ENCODE assay signal across 23 cellular contexts in genomic region chr4:13169731-13170130, GRCh38.
DNase-seq lines count a peak whose midpoint lies in the region; ATAC-seq, FAIRE-seq and TF ChIP-seq lines count a peak whose summit lies in the region.
"Had no signal": no experiment of that assay in that cellular context is flagged by ENCODE, and none has a peak within 500 bp of the region (broad histone marks: within the 10 kb centered on the region; RNA-seq: fewer than 3 reads in every experiment).

No MANE protein-coding gene starts in this region.

- H3K27ac ChIP-seq in GM23248, result no peak overlapping the region
- peak overlapping the region; percentile 8; the same call in 1 of the 2 replicates for H3K27ac ChIP-seq in SJCRH30
- no peak overlapping the region for H3K27ac ChIP-seq in astrocyte (ENCODE audit: low read depth, low read length)
- H3K27ac ChIP-seq: 22Rv1; A549; BLaER1 treated with 17β-estradiol and CSF1 and Interleukin-3, amounts not matched to agents 10 nM and 100 nM; C4-2B had no signal

- H3K36me3 Mint-ChIP-seq in astrocyte (ENCODE audit: low read depth, unreplicated experiment), result no peaks in the 10 kb centered on the region
- H3K36me3 Mint-ChIP-seq in nephron progenitor cell (ENCODE audit: low read depth), result no peaks in the 10 kb centered on the region
- H3K36me3 Mint-ChIP-seq: CD8-positive, alpha-beta T cell had no signal

- H3K27me3 ChIP-seq in GM23248 (replicated peaks; ENCODE audit: insufficient read depth) (peaks cover 20% of the 10 kb centered on the region; the same call in 1 of the 2 replicates), SJCRH30 (no peaks in the 10 kb centered on the region), astrocyte (ENCODE audit: insufficient read depth, low read length) (no peaks in the 10 kb centered on the region)
- H3K27me3 ChIP-seq: BLaER1 treated with 17β-estradiol and CSF1 and Interleukin-3, amounts not matched to agents 10 nM and 100 nM had no signal

- H4K20me1 ChIP-seq in GM23248 (ENCODE audit: insufficient read depth) (no peaks in the 10 kb centered on the region), astrocyte (ENCODE audit: insufficient read depth, low read length) (no peaks in the 10 kb centered on the region)
- H4K20me1 ChIP-seq: BLaER1 treated with 17β-estradiol and CSF1 and Interleukin-3, amounts not matched to agents 10 nM and 100 nM had no signal

- H3K79me2 ChIP-seq in GM23248 (ENCODE audit: insufficient read depth) (no peaks in the 10 kb centered on the region), astrocyte (ENCODE audit: insufficient read depth, low read length) (no peaks in the 10 kb centered on the region)

- H3K36me3 ChIP-seq in GM23248 (ENCODE audit: low read depth) (no peaks in the 10 kb centered on the region), SJCRH30 (no peaks in the 10 kb centered on the region), astrocyte (ENCODE audit: insufficient read depth, low read length) (no peaks in the 10 kb centered on the region)
- H3K36me3 ChIP-seq: BLaER1 treated with 17β-estradiol and CSF1 and Interleukin-3, amounts not matched to agents 10 nM and 100 nM had no signal

- no peaks in the 10 kb centered on the region for H3F3A ChIP-seq in GM23248 (ENCODE audit: insufficient read depth)

- H3K27ac Mint-ChIP-seq in astrocyte (ENCODE audit: unreplicated experiment) (no peak overlapping the region), nephron progenitor cell (peak overlapping the region; percentile 74)
- H3K27ac Mint-ChIP-seq: B cell; CD4-positive, alpha-beta T cell; CD8-positive, alpha-beta T cell had no signal

- no peak overlapping the region for H2AFZ ChIP-seq in GM23248
- no peak overlapping the region for H2AFZ ChIP-seq in astrocyte (ENCODE audit: low read depth, low read length)

- H3K4me3 Mint-ChIP-seq in astrocyte (ENCODE audit: unreplicated experiment) (no peak overlapping the region), nephron progenitor cell (no peak overlapping the region)
- H3K4me3 Mint-ChIP-seq: B cell; CD4-positive, alpha-beta T cell; CD8-positive, alpha-beta T cell had no signal

- no peak for FAIRE-seq in astrocyte (lab: Jason Lieb, UNC)
- FAIRE-seq: A549, D721Med, G401.6, GM12891, GM19239 had no signal

- in situ Hi-C loops in GM23248 (cut with MboI), result no loop called here

- H3K4me1 ChIP-seq in GM23248 (ENCODE audit: insufficient read depth) (no peaks in the 10 kb centered on the region), SJCRH30 (peaks cover 9% of the 10 kb centered on the region), astrocyte (ENCODE audit: insufficient read depth, low read length) (peaks cover 5% of the 10 kb centered on the region)
- H3K4me1 ChIP-seq: A549, Caco-2 had no signal

- peak; percentile 4 for DNase-seq in GM23248
- DNase-seq in SJCRH30, result no peak
- DNase-seq in astrocyte (ENCODE audit: low read depth), result peak; percentile 50
- DNase-seq in nephron progenitor cell, result no peak
- no peak for DNase-seq in amygdala (lab: John Stamatoyannopoulos, UW)
- no peak for DNase-seq in NCI-H146 treated with DMSO at 0.1 percent for 48 hours (lab: John Stamatoyannopoulos, UW; ENCODE audit: unreplicated experiment)
- DNase-seq: AML-193; Caco-2; Calu3; CD4-positive, alpha-beta T cell; CD8-positive, alpha-beta T cell; DMS79 treated with DMSO at 0.1 percent for 48 hours; GF-D8 had no signal

- no peak for TF ChIP-seq CTCF in astrocyte (IDR thresholded peaks at IDR 0.05; ENCODE audit: insufficient read depth, low read depth, low read length)
- TF ChIP-seq CTCF in nephron progenitor cell (IDR thresholded peaks at IDR 0.05), result no peak

- no peak overlapping the region for H3K9ac ChIP-seq in GM23248
- H3K9ac ChIP-seq in astrocyte (ENCODE audit: low read length), result no peak overlapping the region
- H3K9ac ChIP-seq: BLaER1 treated with 17β-estradiol and CSF1 and Interleukin-3, amounts not matched to agents 10 nM and 100 nM had no signal

- ATAC-seq in HG03175 (IDR thresholded peaks at IDR 0.05; ENCODE audit: unreplicated experiment), result no peak
- ATAC-seq: A549; CD8-positive, alpha-beta T cell had no signal

- no peaks in the 10 kb centered on the region for H3K27me3 Mint-ChIP-seq in astrocyte (ENCODE audit: low read depth, unreplicated experiment)
- no peaks in the 10 kb centered on the region for H3K27me3 Mint-ChIP-seq in nephron progenitor cell (ENCODE audit: low read depth, poor library complexity)
- H3K27me3 Mint-ChIP-seq: B cell; CD4-positive, alpha-beta T cell had no signal

- peaks cover 11% of the 10 kb centered on the region for H3K4me1 Mint-ChIP-seq in astrocyte (ENCODE audit: low read depth, unreplicated experiment)
- H3K4me1 Mint-ChIP-seq in nephron progenitor cell, result peaks cover 64% of the 10 kb centered on the region
- H3K4me1 Mint-ChIP-seq: B cell had no signal

- H3K9me3 Mint-ChIP-seq in astrocyte (ENCODE audit: unreplicated experiment) (no peaks in the 10 kb centered on the region), nephron progenitor cell (no peaks in the 10 kb centered on the region)
- H3K9me3 Mint-ChIP-seq: CD8-positive, alpha-beta T cell had no signal

- H3K4me2 ChIP-seq in GM23248 (ENCODE audit: unreplicated experiment) (no peak overlapping the region), astrocyte (ENCODE audit: low read length) (peak overlapping the region; percentile 14)
- H3K4me2 ChIP-seq: A549; BLaER1 treated with 17β-estradiol and CSF1 and Interleukin-3, amounts not matched to agents 10 nM and 100 nM had no signal

- no peak overlapping the region for H3K4me3 ChIP-seq in GM23248
- no peak overlapping the region for H3K4me3 ChIP-seq in SJCRH30
- no peak overlapping the region for H3K4me3 ChIP-seq in astrocyte (ENCODE audit: insufficient read depth, low read depth, low read length)
- H3K4me3 ChIP-seq: A549; BLaER1 treated with 17β-estradiol and CSF1 and Interleukin-3, amounts not matched to agents 10 nM and 100 nM had no signal

- WGBS in GM23248 (ENCODE audit: low coverage in 1 of 2, low lambda C conversion rate in 2 of 2, missing lambda C conversion rate in 2 of 2), 2 experiments, result 71% methylated on average over 2 of the region's 2 CpGs

- H3K9me2 ChIP-seq in GM23248 (ENCODE audit: insufficient read depth), result no peaks in the 10 kb centered on the region

- H3K9me3 ChIP-seq in GM23248 (ENCODE audit: low read depth), result no peaks in the 10 kb centered on the region
- no peaks in the 10 kb centered on the region for H3K9me3 ChIP-seq in SJCRH30 (replicated peaks)
- H3K9me3 ChIP-seq in astrocyte (ENCODE audit: insufficient read depth, low read depth, low read length), result no peaks in the 10 kb centered on the region
- H3K9me3 ChIP-seq: A549; BLaER1 treated with 17β-estradiol and CSF1 and Interleukin-3, amounts not matched to agents 10 nM and 100 nM; Caco-2 had no signal

Comparison
In these comparisons a context has a peak if more than half of its experiments do, and no peak if none do; other contexts are left out.
1. DNase-seq: peak in GM23248 (single experiment) and astrocyte (single experiment); none in SJCRH30 (0 of 2), nephron progenitor cell (single experiment), amygdala (0 of 56) and NCI-H146 treated with DMSO at 0.1 percent for 48 hours (single experiment).